Comparison of ENCODE assay signal across 1 cellular context in genomic region chr6:31738048-31738979, GRCh38.
TF ChIP-seq lines count a peak whose summit lies in the region.

No MANE protein-coding gene starts in this region.

TF ChIP-seq in K562, 482 proteins besides CTCF, POLR2A, EP300 and RAD21 (continues in another document):
- TF ChIP-seq TEAD1 (CRISPR knock-in tag; IDR thresholded peaks at IDR 0.05) (peak in 1 of 2 experiments; percentile 69; a peak in 2 of 4 replicates), CREB1 (IDR thresholded peaks at IDR 0.05) (peak; percentile 83), CREB1 (CRISPR knock-in tag; IDR thresholded peaks at IDR 0.05) (no peak), ZBTB26 (CRISPR knock-in tag; IDR thresholded peaks at IDR 0.05) (peak; percentile 95), MTA2 (IDR thresholded peaks at IDR 0.05; ENCODE audit: low read depth) (no peak), HES1 (IDR thresholded peaks at IDR 0.05; ENCODE audit: low read depth) (no peak), MAFG (tag; conservative IDR thresholded peaks at IDR 0.05) (0 out of 2 replicates have a peak, but pooled peaks have one; percentile 4), SREBF1 (IDR thresholded peaks at IDR 0.05; ENCODE audit: borderline replicate concordance, low read depth, low read length) (peak; percentile 61; the same call in 1 of the 2 replicates), TFAM (CRISPR knock-in tag; conservative IDR thresholded peaks at IDR 0.05) (no peak), SREBF2 (CRISPR knock-in tag; IDR thresholded peaks at IDR 0.05) (no peak), CC2D1A (IDR thresholded peaks at IDR 0.05) (peak; percentile 39; the same call in 1 of the 2 replicates), ETV5 (CRISPR knock-in tag; IDR thresholded peaks at IDR 0.05; ENCODE audit: low read depth) (peak; percentile 85), CREB5 (CRISPR knock-in tag; IDR thresholded peaks at IDR 0.05) (peak; percentile 84), SMARCE1 (IDR thresholded peaks at IDR 0.05) (no peak), HDAC2 (IDR thresholded peaks at IDR 0.05) (peak; percentile 84), NKRF (IDR thresholded peaks at IDR 0.05; ENCODE audit: borderline replicate concordance) (peak; percentile 59; the same call in 1 of the 2 replicates), TAF1 (IDR thresholded peaks at IDR 0.05; ENCODE audit: control insufficient read depth, extremely low read depth, insufficient read depth, low read length, severe bottlenecking) (no peak), HLTF (IDR thresholded peaks at IDR 0.05) (peak; percentile 82), ZBTB11 (CRISPR knock-in tag; IDR thresholded peaks at IDR 0.05) (0 out of 6 replicates have a peak, but pooled peaks of 1 of the 3 experiments have one; percentile 8), POLR2G (IDR thresholded peaks at IDR 0.05; ENCODE audit: low read depth, low read length) (peak; percentile 39; the same call in 1 of the 2 replicates), CBFA2T3 (IDR thresholded peaks at IDR 0.05) (no peak), CHD4 (IDR thresholded peaks at IDR 0.05; ENCODE audit: insufficient read depth, insufficient replicate concordance, low read depth, low read length, poor library complexity, severe bottlenecking) (no peak), CGGBP1 (CRISPR knock-in tag; IDR thresholded peaks at IDR 0.05) (peak; percentile 22), ZNF707 (CRISPR knock-in tag; conservative IDR thresholded peaks at IDR 0.05) (peak; percentile 41; the same call in 1 of the 2 replicates), ZSCAN29 (IDR thresholded peaks at IDR 0.05) (no peak), AFF4 (CRISPR knock-in tag; IDR thresholded peaks at IDR 0.05) (no peak), ZNF124 (CRISPR knock-in tag; IDR thresholded peaks at IDR 0.05) (no peak), ZNF140 (CRISPR knock-in tag; IDR thresholded peaks at IDR 0.05) (0 out of 2 replicates have a peak, but pooled peaks have one; percentile 50), DLX4 (CRISPR knock-in tag; IDR thresholded peaks at IDR 0.05) (no peak), KLF13 (tag; IDR thresholded peaks at IDR 0.05; ENCODE audit: borderline replicate concordance, low read depth) (peak; percentile 73), SNRNP70 (optimal IDR thresholded peaks at IDR 0.05; ENCODE audit: low read depth, low read length) (no peak), ZNF184 (CRISPR knock-in tag; IDR thresholded peaks at IDR 0.05) (no peak), E2F4 (CRISPR knock-in tag; IDR thresholded peaks at IDR 0.05; ENCODE audit: low read depth) (no peak), SRSF3 (IDR thresholded peaks at IDR 0.05; ENCODE audit: insufficient read depth, low read length) (no peak), PHF8 (IDR thresholded peaks at IDR 0.05; ENCODE audit: borderline replicate concordance, low read length) (peak; percentile 60; the same call in 1 of the 2 replicates), MYC (IDR thresholded peaks at IDR 0.05; ENCODE audit: low read depth, low read length) (peak; percentile 69; the same call in 1 of the 2 replicates), MYC (CRISPR knock-in tag; IDR thresholded peaks at IDR 0.05; ENCODE audit: borderline replicate concordance, low read depth) (peak; percentile 60), MAZ (CRISPR knock-in tag; conservative IDR thresholded peaks at IDR 0.05 in 1 of 2, IDR thresholded peaks at IDR 0.05 in 1 of 2) (peak; percentile 64 to 91), SMAD4 (CRISPR knock-in tag; conservative IDR thresholded peaks at IDR 0.05) (peak; percentile 79), POLR2AphosphoS2 (IDR thresholded peaks at IDR 0.05; ENCODE audit: low read length) (peak; percentile 90; the same call in 1 of the 2 replicates), ZFP36 (IDR thresholded peaks at IDR 0.05; ENCODE audit: low read depth, low read length, partially characterized antibody) (no peak), BDP1 (IDR thresholded peaks at IDR 0.05; ENCODE audit: insufficient read depth, insufficient read length) (no peak), NFATC3 (IDR thresholded peaks at IDR 0.05) (peak; percentile 32), KLF1 (tag; IDR thresholded peaks at IDR 0.05) (0 out of 2 replicates have a peak, but pooled peaks have one; percentile 19), ZNF133 (CRISPR knock-in tag; IDR thresholded peaks at IDR 0.05) (peak; percentile 88), TCF3 (CRISPR knock-in tag; IDR thresholded peaks at IDR 0.05) (peak; percentile 41; the same call in 1 of the 2 replicates), NELFE (IDR thresholded peaks at IDR 0.05; ENCODE audit: insufficient read depth, insufficient read length) (no peak), ZNF830 (CRISPR knock-in tag; IDR thresholded peaks at IDR 0.05) (no peak; the same call in 1 of the 2 replicates), RAD51 (IDR thresholded peaks at IDR 0.05; ENCODE audit: borderline replicate concordance, low read depth) (no peak), ATF6 (CRISPR knock-in tag; IDR thresholded peaks at IDR 0.05) (no peak; the same call in 1 of the 2 replicates), PCBP2 (IDR thresholded peaks at IDR 0.05; ENCODE audit: low read depth, low read length, poor library complexity, severe bottlenecking) (no peak)
